20 cellular contexts compared by ENCODE assay signal in the genomic region with DNA sequence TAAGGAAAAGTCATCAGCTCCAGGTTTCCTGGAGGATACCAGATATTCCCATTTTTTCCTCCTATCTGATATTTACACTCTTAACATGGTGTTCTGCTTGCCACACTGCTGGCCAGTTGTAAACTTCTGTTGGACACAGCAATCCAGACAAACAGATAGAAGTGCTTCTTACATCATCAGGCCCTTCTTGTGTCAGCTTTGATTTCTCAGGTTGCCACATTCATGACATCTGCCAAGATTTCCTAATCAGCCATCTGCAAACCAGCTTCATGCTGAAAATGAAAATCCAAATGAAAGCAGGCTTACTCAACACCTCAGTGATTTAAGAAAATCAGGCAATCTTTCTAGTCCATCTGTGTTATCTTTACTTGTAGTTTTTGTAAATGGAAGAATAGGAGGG.
DNase-seq lines count a peak whose midpoint lies in the region; ATAC-seq, FAIRE-seq and TF ChIP-seq lines count a peak whose summit lies in the region.
"Had no signal": no experiment of that assay in that cellular context is flagged by ENCODE, and none has a peak within 500 bp of the region (broad histone marks: within the 10 kb centered on the region; RNA-seq: fewer than 3 reads in every experiment).

No MANE protein-coding gene starts in this region.

- H3K27ac Mint-ChIP-seq in natural killer cell treated with Interleukin-12 subunit alpha and Interleukin-12 subunit beta and Interleukin-15 and Interleukin-18, amount 100 ng/mL, for 72 hours = no peak overlapping the region
- no peak overlapping the region for H3K27ac Mint-ChIP-seq in activated naive CD4-positive, alpha-beta T cell treated with anti-CD3 and anti-CD28 coated beads for 36 hours
- H3K27ac Mint-ChIP-seq: activated CD4-positive, alpha-beta memory T cell treated with anti-CD3 and anti-CD28 coated beads, Interleukin-2, amount 10 ng/mL, durations not matched to agents 7 days and 5 days; immature natural killer cell; naive B cell had no signal

- CTCF ChIA-PET in activated naive CD4-positive, alpha-beta T cell treated with anti-CD3 and anti-CD28 coated beads for 36 hours (lab: Charles Lee) = no interaction called here

- DNase-seq in GM12892 (ENCODE audit: insufficient read length) = no peak
- peak; percentile 48 for DNase-seq in NCI-H446 treated with DMSO at 0.1 percent for 48 hours (lab: John Stamatoyannopoulos, UW)
- DNase-seq in epithelial cell of esophagus (ENCODE audit: low read depth) = peak; percentile 45
- DNase-seq in renal cortical epithelial cell (ENCODE audit: low read depth) = peak; percentile 73
- no peak for DNase-seq in natural killer cell treated with Interleukin-12 subunit alpha and Interleukin-12 subunit beta and Interleukin-15 and Interleukin-18, amount 100 ng/mL, for 72 hours (ENCODE audit: low spot score)
- DNase-seq in hippocampal formation (lab: John Stamatoyannopoulos, UW) = no peak
- no peak for DNase-seq in nucleus accumbens (lab: John Stamatoyannopoulos, UW)
- DNase-seq in activated naive CD4-positive, alpha-beta T cell treated with anti-CD3 and anti-CD28 coated beads for 36 hours = no peak
- DNase-seq: activated CD4-positive, alpha-beta memory T cell treated with anti-CD3 and anti-CD28 coated beads, Interleukin-2, amount 10 ng/mL, durations not matched to agents 7 days and 5 days; activated gamma-delta T cell treated with Interleukin-2 at 50 U/mL for 16 hours; GOT3; immature natural killer cell; naive B cell; NCI-H1694 treated with DMSO at 0.1 percent for 48 hours; PC-9; T-helper 9 cell had no signal

- no peak for TF ChIP-seq POLR2A in GM12892 (IDR thresholded peaks at IDR 0.05; ENCODE audit: low read depth, low read length)

- H3K27me3 Mint-ChIP-seq in natural killer cell treated with Interleukin-12 subunit alpha and Interleukin-12 subunit beta and Interleukin-15 and Interleukin-18, amount 100 ng/mL, for 72 hours = peaks cover 0 to 6% of the 10 kb centered on the region in 2 donors
- no peaks in the 10 kb centered on the region for H3K27me3 Mint-ChIP-seq in activated naive CD4-positive, alpha-beta T cell treated with anti-CD3 and anti-CD28 coated beads for 36 hours (ENCODE audit: low read depth)
- H3K27me3 Mint-ChIP-seq: activated CD4-positive, alpha-beta memory T cell treated with anti-CD3 and anti-CD28 coated beads, Interleukin-2, amount 10 ng/mL, durations not matched to agents 7 days and 5 days; central memory CD8-positive, alpha-beta T cell had no signal

- H3K36me3 Mint-ChIP-seq in natural killer cell treated with Interleukin-12 subunit alpha and Interleukin-12 subunit beta and Interleukin-15 and Interleukin-18, amount 100 ng/mL, for 72 hours = no peaks in the 10 kb centered on the region
- H3K36me3 Mint-ChIP-seq in activated naive CD4-positive, alpha-beta T cell treated with anti-CD3 and anti-CD28 coated beads for 36 hours (ENCODE audit: low read depth) = no peaks in the 10 kb centered on the region
- H3K36me3 Mint-ChIP-seq: immature natural killer cell, naive B cell had no signal

- H3K9me3 Mint-ChIP-seq in natural killer cell treated with Interleukin-12 subunit alpha and Interleukin-12 subunit beta and Interleukin-15 and Interleukin-18, amount 100 ng/mL, for 72 hours = peaks cover 3% of the 10 kb centered on the region
- H3K9me3 Mint-ChIP-seq in activated naive CD4-positive, alpha-beta T cell treated with anti-CD3 and anti-CD28 coated beads for 36 hours = no peaks in the 10 kb centered on the region
- H3K9me3 Mint-ChIP-seq: activated CD4-positive, alpha-beta memory T cell treated with anti-CD3 and anti-CD28 coated beads, Interleukin-2, amount 10 ng/mL, durations not matched to agents 7 days and 5 days; central memory CD8-positive, alpha-beta T cell; naive B cell had no signal

- TF ChIP-seq CTCF in epithelial cell of esophagus (IDR thresholded peaks at IDR 0.05; ENCODE audit: insufficient read depth, low read depth, low read length, missing control alignments) = no peak

- H3K4me3 ChIP-seq in epithelial cell of esophagus (ENCODE audit: low read length) = no peak overlapping the region
- H3K4me3 ChIP-seq: PC-9, smooth muscle cell, tibial nerve had no signal

- FAIRE-seq in GM12892 (lab: Jason Lieb, UNC) = peak; percentile 46
- FAIRE-seq: HTR-8/SVneo had no signal

- no peaks in the 10 kb centered on the region for H3K4me1 Mint-ChIP-seq in natural killer cell treated with Interleukin-12 subunit alpha and Interleukin-12 subunit beta and Interleukin-15 and Interleukin-18, amount 100 ng/mL, for 72 hours (ENCODE audit: low read depth in 2 of 2)
- no peaks in the 10 kb centered on the region for H3K4me1 Mint-ChIP-seq in activated naive CD4-positive, alpha-beta T cell treated with anti-CD3 and anti-CD28 coated beads for 36 hours (ENCODE audit: low read depth)
- H3K4me1 Mint-ChIP-seq: activated CD4-positive, alpha-beta memory T cell treated with anti-CD3 and anti-CD28 coated beads, Interleukin-2, amount 10 ng/mL, durations not matched to agents 7 days and 5 days; central memory CD8-positive, alpha-beta T cell; immature natural killer cell had no signal

- intact Hi-C loops in activated naive CD4-positive, alpha-beta T cell treated with anti-CD3 and anti-CD28 coated beads for 36 hours (cut with micrococcal nuclease) = no loop called here

- no peak for ATAC-seq in natural killer cell treated with Interleukin-12 subunit alpha and Interleukin-12 subunit beta and Interleukin-15 and Interleukin-18, amount 100 ng/mL, for 72 hours

- no peak overlapping the region for H3K4me3 Mint-ChIP-seq in natural killer cell treated with Interleukin-12 subunit alpha and Interleukin-12 subunit beta and Interleukin-15 and Interleukin-18, amount 100 ng/mL, for 72 hours
- no peak overlapping the region for H3K4me3 Mint-ChIP-seq in activated naive CD4-positive, alpha-beta T cell treated with anti-CD3 and anti-CD28 coated beads for 36 hours
- H3K4me3 Mint-ChIP-seq: activated CD4-positive, alpha-beta memory T cell treated with anti-CD3 and anti-CD28 coated beads, Interleukin-2, amount 10 ng/mL, durations not matched to agents 7 days and 5 days; central memory CD8-positive, alpha-beta T cell; immature natural killer cell; naive B cell had no signal

Comparison
In these comparisons a context has a peak if more than half of its experiments do, and no peak if none do; other contexts are left out.
1. DNase-seq: peak in NCI-H446 treated with DMSO at 0.1 percent for 48 hours (single experiment), epithelial cell of esophagus (single experiment) and renal cortical epithelial cell (single experiment); none in GM12892 (single experiment), natural killer cell treated with Interleukin-12 subunit alpha and Interleukin-12 subunit beta and Interleukin-15 and Interleukin-18, amount 100 ng/mL, for 72 hours (single experiment), hippocampal formation (0 of 2), nucleus accumbens (0 of 56) and activated naive CD4-positive, alpha-beta T cell treated with anti-CD3 and anti-CD28 coated beads for 36 hours (single experiment).